17 cellular contexts compared by ENCODE assay signal in the genomic region with DNA sequence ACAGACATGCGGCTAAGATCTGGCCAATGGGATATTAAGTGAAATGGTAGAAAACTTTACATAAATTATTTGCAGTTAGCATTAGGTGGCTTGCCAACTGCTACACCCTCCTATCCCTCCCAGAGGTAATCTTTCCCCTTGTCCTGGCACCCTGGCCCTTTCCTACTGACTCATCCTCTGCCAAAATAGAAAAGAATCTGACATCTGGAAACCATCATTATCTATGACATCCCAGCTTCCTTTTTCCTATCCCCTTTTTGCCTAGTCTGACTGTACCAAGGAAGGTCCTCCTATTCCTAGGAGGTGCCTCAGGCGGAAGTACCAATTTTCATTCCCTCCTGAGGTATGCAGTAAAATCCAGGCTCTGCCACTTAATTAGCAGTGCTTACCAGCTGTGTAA.
"Had no signal": no experiment of that assay in that cellular context is flagged by ENCODE, and none has a peak within 500 bp of the region (broad histone marks: within the 10 kb centered on the region; RNA-seq: fewer than 3 reads in every experiment).

No MANE protein-coding gene starts in this region.

- H3K4me1 ChIP-seq: body of pancreas, prostate gland, tibial artery had no signal

- DNase-seq: activated B cell treated with CpG ODN at 0.5 μM for 24 hours; activated CD4-positive, alpha-beta T cell treated with anti-CD3 and anti-CD28 coated beads for 36 hours; activated CD4-positive, alpha-beta T cell treated with anti-CD3 and anti-CD28 coated beads, Interleukin-2, amount 50 U/mL, for 48 hours; activated gamma-delta T cell; anterior cingulate cortex; body of pancreas; cortex of kidney; endodermal cell; glutamatergic neuron; hippocampal formation; ovary; substantia nigra; T-helper 17 cell; tibial artery had no signal

- H3K27me3 ChIP-seq: body of pancreas, cardiac muscle cell, ovary, tibial artery had no signal

- ATAC-seq: activated CD4-positive, alpha-beta T cell treated with anti-CD3 and anti-CD28 coated beads for 36 hours; body of pancreas; natural killer cell treated with Interleukin-12 subunit alpha and Interleukin-12 subunit beta and Interleukin-15 and Interleukin-18, amount 100 ng/mL, for 72 hours; T-helper 17 cell had no signal

- H3K4me3 ChIP-seq: body of pancreas, cardiac muscle cell, ovary, prostate gland, tibial artery had no signal

- H3K27ac ChIP-seq: body of pancreas, cardiac muscle cell, ovary, prostate gland, tibial artery had no signal

- H3K36me3 ChIP-seq: cardiac muscle cell, ovary, prostate gland, tibial artery had no signal

- H3K9me3 ChIP-seq: body of pancreas, ovary, prostate gland, tibial artery had no signal
